Comparison of ENCODE assay signal across 1 cellular context in the genomic region with DNA sequence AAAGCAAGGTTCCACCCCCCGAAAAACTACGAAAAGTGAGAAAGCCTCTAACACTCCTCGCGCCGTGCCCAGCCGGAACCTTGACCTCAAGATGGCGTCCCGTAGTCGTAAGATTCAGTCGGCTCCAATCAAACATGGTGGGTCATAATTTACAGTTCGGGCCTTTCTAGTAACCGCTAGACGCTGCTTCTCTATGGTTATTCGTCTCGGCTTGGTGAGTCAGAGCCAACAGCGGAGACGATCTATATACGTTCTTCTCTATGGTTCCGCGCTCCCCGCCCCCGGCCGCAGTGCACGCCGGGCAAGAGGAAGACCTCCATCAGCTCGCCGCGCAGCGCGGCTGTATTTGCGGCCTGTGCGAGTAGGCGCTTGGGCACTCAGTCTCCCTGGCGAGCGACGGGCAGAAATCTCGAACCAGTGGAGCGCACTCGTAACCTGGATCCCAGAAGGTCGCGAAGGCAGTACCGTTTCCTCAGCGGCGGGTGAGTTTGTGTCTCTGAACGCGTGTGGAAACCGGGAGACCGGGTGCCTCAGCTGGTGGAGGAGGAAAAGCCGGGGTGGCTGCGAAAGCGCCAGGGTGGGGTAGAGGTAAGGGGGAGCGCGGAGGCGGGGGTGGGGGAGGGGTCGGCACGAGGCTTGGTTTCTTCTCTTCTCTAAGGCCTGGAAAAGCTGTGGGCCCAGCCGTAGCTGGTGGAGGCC.
TF ChIP-seq lines count a peak whose summit lies in the region.

A gene (plus strand): TSS at position 311 of the 699 bp plus-strand sequence. CDS start 13,108 bp downstream, outside the sequence.

TF ChIP-seq in HepG2, 621 proteins besides CTCF, POLR2A, EP300 and RAD21 (continued from another document and continues in another):
- TF ChIP-seq, protein P1, sequence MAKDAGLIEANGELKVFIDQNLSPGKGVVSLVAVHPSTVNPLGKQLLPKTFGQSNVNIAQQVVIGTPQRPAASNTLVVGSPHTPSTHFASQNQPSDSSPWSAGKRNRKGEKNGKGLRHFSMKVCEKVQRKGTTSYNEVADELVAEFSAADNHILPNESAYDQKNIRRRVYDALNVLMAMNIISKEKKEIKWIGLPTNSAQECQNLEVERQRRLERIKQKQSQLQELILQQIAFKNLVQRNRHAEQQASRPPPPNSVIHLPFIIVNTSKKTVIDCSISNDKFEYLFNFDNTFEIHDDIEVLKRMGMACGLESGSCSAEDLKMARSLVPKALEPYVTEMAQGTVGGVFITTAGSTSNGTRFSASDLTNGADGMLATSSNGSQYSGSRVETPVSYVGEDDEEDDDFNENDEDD (CRISPR knock-in tag; IDR thresholded peaks at IDR 0.05; ENCODE audit: borderline replicate concordance) = peak; percentile 30; the same call in 1 of the 2 replicates
- TF ChIP-seq ZC3H4 (CRISPR knock-in tag; IDR thresholded peaks at IDR 0.05; ENCODE audit: borderline replicate concordance) (no peak), ZFX (CRISPR knock-in tag; IDR thresholded peaks at IDR 0.05; ENCODE audit: low read depth) (peak; percentile 99), RORA (CRISPR knock-in tag; IDR thresholded peaks at IDR 0.05) (no peak; the same call in 1 of the 2 replicates), SP140L (CRISPR knock-in tag; IDR thresholded peaks at IDR 0.05; ENCODE audit: borderline replicate concordance) (no peak), SALL2 (CRISPR knock-in tag; IDR thresholded peaks at IDR 0.05) (no peak), ZNF670 (CRISPR knock-in tag; IDR thresholded peaks at IDR 0.05; ENCODE audit: borderline replicate concordance) (0 out of 2 replicates have a peak, but pooled peaks have one; percentile 11), RBFOX2 (IDR thresholded peaks at IDR 0.05; ENCODE audit: low read depth, low read length) (peak; percentile 94), PCBP1 (IDR thresholded peaks at IDR 0.05; ENCODE audit: borderline replicate concordance, low read depth, low read length) (no peak), ZNF333 (CRISPR knock-in tag; IDR thresholded peaks at IDR 0.05; ENCODE audit: borderline replicate concordance) (no peak), MYNN (CRISPR knock-in tag; IDR thresholded peaks at IDR 0.05; ENCODE audit: low read depth) (no peak), ZNF430 (CRISPR knock-in tag; IDR thresholded peaks at IDR 0.05) (0 out of 2 replicates have a peak, but pooled peaks have one; percentile 27), EED (CRISPR knock-in tag; IDR thresholded peaks at IDR 0.05) (peak; percentile 91), ZNF337 (CRISPR knock-in tag; IDR thresholded peaks at IDR 0.05; ENCODE audit: borderline replicate concordance, low read depth) (0 out of 2 replicates have a peak, but pooled peaks have one; percentile 43), ZNF335 (CRISPR knock-in tag; IDR thresholded peaks at IDR 0.05) (no peak; the same call in 1 of the 2 replicates), NFATC3 (CRISPR knock-in tag; IDR thresholded peaks at IDR 0.05) (0 out of 2 replicates have a peak, but pooled peaks have one; percentile 78), ZNF3 (CRISPR knock-in tag; IDR thresholded peaks at IDR 0.05) (peak; percentile 58; the same call in 1 of the 2 replicates), NFKBIZ (CRISPR knock-in tag; IDR thresholded peaks at IDR 0.05) (0 out of 2 replicates have a peak, but pooled peaks have one; percentile 69), EZH2 (conservative IDR thresholded peaks at IDR 0.05; ENCODE audit: low read depth, low read length) (no peak), HOXA7 (CRISPR knock-in tag; IDR thresholded peaks at IDR 0.05) (no peak), KAT2B (IDR thresholded peaks at IDR 0.05; ENCODE audit: borderline replicate concordance, low read depth, low read length) (no peak), ZNF180 (CRISPR knock-in tag; IDR thresholded peaks at IDR 0.05; ENCODE audit: borderline replicate concordance, low read depth) (no peak), ERF (CRISPR knock-in tag; IDR thresholded peaks at IDR 0.05) (peak; percentile 76; the same call in 1 of the 2 replicates), ZZZ3 (CRISPR knock-in tag; IDR thresholded peaks at IDR 0.05; ENCODE audit: borderline replicate concordance) (peak; percentile 39; the same call in 1 of the 2 replicates), ZMYM4 (CRISPR knock-in tag; IDR thresholded peaks at IDR 0.05) (peak; percentile 89)
- TF ChIP-seq, protein P2, sequence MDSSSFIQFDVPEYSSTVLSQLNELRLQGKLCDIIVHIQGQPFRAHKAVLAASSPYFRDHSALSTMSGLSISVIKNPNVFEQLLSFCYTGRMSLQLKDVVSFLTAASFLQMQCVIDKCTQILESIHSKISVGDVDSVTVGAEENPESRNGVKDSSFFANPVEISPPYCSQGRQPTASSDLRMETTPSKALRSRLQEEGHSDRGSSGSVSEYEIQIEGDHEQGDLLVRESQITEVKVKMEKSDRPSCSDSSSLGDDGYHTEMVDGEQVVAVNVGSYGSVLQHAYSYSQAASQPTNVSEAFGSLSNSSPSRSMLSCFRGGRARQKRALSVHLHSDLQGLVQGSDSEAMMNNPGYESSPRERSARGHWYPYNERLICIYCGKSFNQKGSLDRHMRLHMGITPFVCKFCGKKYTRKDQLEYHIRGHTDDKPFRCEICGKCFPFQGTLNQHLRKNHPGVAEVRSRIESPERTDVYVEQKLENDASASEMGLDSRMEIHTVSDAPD (CRISPR knock-in tag; IDR thresholded peaks at IDR 0.05) = no peak
- TF ChIP-seq, protein P3, sequence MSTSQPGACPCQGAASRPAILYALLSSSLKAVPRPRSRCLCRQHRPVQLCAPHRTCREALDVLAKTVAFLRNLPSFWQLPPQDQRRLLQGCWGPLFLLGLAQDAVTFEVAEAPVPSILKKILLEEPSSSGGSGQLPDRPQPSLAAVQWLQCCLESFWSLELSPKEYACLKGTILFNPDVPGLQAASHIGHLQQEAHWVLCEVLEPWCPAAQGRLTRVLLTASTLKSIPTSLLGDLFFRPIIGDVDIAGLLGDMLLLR (CRISPR knock-in tag; IDR thresholded peaks at IDR 0.05) = no peak
- TF ChIP-seq, protein P4, sequence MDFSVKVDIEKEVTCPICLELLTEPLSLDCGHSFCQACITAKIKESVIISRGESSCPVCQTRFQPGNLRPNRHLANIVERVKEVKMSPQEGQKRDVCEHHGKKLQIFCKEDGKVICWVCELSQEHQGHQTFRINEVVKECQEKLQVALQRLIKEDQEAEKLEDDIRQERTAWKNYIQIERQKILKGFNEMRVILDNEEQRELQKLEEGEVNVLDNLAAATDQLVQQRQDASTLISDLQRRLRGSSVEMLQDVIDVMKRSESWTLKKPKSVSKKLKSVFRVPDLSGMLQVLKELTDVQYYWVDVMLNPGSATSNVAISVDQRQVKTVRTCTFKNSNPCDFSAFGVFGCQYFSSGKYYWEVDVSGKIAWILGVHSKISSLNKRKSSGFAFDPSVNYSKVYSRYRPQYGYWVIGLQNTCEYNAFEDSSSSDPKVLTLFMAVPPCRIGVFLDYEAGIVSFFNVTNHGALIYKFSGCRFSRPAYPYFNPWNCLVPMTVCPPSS (IDR thresholded peaks at IDR 0.05) = no peak
- TF ChIP-seq, protein P5, sequence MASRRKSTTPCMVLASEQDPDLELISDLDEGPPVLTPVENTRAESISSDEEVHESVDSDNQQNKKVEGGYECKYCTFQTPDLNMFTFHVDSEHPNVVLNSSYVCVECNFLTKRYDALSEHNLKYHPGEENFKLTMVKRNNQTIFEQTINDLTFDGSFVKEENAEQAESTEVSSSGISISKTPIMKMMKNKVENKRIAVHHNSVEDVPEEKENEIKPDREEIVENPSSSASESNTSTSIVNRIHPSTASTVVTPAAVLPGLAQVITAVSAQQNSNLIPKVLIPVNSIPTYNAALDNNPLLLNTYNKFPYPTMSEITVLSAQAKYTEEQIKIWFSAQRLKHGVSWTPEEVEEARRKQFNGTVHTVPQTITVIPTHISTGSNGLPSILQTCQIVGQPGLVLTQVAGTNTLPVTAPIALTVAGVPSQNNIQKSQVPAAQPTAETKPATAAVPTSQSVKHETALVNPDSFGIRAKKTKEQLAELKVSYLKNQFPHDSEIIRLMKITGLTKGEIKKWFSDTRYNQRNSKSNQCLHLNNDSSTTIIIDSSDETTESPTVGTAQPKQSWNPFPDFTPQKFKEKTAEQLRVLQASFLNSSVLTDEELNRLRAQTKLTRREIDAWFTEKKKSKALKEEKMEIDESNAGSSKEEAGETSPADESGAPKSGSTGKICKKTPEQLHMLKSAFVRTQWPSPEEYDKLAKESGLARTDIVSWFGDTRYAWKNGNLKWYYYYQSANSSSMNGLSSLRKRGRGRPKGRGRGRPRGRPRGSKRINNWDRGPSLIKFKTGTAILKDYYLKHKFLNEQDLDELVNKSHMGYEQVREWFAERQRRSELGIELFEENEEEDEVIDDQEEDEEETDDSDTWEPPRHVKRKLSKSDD (CRISPR knock-in tag; IDR thresholded peaks at IDR 0.05; ENCODE audit: low read depth) = peak; percentile 98
- TF ChIP-seq, protein P6, sequence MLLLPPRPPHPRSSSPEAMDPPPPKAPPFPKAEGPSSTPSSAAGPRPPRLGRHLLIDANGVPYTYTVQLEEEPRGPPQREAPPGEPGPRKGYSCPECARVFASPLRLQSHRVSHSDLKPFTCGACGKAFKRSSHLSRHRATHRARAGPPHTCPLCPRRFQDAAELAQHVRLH (CRISPR knock-in tag; IDR thresholded peaks at IDR 0.05; ENCODE audit: borderline replicate concordance, low read depth) = peak; percentile 69
- TF ChIP-seq, protein P7, sequence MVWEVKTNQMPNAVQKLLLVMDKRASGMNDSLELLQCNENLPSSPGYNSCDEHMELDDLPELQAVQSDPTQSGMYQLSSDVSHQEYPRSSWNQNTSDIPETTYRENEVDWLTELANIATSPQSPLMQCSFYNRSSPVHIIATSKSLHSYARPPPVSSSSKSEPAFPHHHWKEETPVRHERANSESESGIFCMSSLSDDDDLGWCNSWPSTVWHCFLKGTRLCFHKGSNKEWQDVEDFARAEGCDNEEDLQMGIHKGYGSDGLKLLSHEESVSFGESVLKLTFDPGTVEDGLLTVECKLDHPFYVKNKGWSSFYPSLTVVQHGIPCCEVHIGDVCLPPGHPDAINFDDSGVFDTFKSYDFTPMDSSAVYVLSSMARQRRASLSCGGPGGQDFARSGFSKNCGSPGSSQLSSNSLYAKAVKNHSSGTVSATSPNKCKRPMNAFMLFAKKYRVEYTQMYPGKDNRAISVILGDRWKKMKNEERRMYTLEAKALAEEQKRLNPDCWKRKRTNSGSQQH (CRISPR knock-in tag; IDR thresholded peaks at IDR 0.05; ENCODE audit: low read depth) = peak; percentile 43; the same call in 1 of the 2 replicates
- TF ChIP-seq, protein P8, sequence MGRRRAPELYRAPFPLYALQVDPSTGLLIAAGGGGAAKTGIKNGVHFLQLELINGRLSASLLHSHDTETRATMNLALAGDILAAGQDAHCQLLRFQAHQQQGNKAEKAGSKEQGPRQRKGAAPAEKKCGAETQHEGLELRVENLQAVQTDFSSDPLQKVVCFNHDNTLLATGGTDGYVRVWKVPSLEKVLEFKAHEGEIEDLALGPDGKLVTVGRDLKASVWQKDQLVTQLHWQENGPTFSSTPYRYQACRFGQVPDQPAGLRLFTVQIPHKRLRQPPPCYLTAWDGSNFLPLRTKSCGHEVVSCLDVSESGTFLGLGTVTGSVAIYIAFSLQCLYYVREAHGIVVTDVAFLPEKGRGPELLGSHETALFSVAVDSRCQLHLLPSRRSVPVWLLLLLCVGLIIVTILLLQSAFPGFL (CRISPR knock-in tag; IDR thresholded peaks at IDR 0.05) = no peak
- TF ChIP-seq, protein P9, sequence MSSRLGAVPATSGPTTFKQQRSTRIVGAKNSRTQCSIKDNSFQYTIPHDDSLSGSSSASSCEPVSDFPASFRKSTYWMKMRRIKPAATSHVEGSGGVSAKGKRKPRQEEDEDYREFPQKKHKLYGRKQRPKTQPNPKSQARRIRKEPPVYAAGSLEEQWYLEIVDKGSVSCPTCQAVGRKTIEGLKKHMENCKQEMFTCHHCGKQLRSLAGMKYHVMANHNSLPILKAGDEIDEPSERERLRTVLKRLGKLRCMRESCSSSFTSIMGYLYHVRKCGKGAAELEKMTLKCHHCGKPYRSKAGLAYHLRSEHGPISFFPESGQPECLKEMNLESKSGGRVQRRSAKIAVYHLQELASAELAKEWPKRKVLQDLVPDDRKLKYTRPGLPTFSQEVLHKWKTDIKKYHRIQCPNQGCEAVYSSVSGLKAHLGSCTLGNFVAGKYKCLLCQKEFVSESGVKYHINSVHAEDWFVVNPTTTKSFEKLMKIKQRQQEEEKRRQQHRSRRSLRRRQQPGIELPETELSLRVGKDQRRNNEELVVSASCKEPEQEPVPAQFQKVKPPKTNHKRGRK (CRISPR knock-in tag; IDR thresholded peaks at IDR 0.05) = no peak
- TF ChIP-seq, protein P10, sequence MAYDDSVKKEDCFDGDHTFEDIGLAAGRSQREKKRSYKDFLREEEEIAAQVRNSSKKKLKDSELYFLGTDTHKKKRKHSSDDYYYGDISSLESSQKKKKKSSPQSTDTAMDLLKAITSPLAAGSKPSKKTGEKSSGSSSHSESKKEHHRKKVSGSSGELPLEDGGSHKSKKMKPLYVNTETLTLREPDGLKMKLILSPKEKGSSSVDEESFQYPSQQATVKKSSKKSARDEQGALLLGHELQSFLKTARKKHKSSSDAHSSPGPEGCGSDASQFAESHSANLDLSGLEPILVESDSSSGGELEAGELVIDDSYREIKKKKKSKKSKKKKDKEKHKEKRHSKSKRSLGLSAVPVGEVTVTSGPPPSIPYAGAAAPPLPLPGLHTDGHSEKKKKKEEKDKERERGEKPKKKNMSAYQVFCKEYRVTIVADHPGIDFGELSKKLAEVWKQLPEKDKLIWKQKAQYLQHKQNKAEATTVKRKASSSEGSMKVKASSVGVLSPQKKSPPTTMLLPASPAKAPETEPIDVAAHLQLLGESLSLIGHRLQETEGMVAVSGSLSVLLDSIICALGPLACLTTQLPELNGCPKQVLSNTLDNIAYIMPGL (CRISPR knock-in tag; IDR thresholded peaks at IDR 0.05; ENCODE audit: borderline replicate concordance in 1 of 2, low read depth in 1 of 2) = peak; percentile 56 to 88
- TF ChIP-seq, protein P11, sequence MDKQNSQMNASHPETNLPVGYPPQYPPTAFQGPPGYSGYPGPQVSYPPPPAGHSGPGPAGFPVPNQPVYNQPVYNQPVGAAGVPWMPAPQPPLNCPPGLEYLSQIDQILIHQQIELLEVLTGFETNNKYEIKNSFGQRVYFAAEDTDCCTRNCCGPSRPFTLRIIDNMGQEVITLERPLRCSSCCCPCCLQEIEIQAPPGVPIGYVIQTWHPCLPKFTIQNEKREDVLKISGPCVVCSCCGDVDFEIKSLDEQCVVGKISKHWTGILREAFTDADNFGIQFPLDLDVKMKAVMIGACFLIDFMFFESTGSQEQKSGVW (CRISPR knock-in tag; IDR thresholded peaks at IDR 0.05; ENCODE audit: borderline replicate concordance) = no peak
